In the genomic region with DNA sequence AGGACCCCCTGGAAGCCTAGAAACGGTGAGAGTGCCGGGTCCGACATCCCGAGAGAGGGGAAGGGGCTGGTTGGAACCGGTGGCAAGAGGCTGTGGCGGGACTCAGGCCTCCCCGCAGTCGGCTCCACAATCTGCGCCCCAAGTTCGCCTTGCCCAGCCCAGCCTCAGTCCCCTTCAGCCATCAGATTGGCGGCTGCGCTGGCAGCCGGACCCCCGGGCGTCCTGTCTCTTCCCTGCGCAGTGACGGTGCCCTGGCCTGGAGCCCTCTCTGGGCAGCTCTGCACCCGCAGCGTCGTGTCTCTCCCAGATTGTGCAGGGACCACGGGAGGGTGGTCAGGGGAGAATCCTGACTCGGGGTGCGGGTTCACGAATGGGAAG, we compare ENCODE assay signal across 8 cellular contexts. TPM values are rescaled to one million over a fixed set of nuclear protein-coding genes. Genes with fewer than 3 reads are reported as not detected.
A peak's percentile ranks its signal among the peaks of the same experiment; 100 is the strongest.
DNase-seq lines count a peak whose midpoint lies in the region; ATAC-seq, FAIRE-seq and TF ChIP-seq lines count a peak whose summit lies in the region.

No MANE protein-coding gene starts in this region.

- no peak for FAIRE-seq in HTR-8/SVneo (lab: Jason Lieb, UNC)

- H3K4me3 ChIP-seq in AG10803 (ENCODE audit: low read length) = peak overlapping the region; percentile 75
- peak overlapping the region; percentile 75 for H3K4me3 ChIP-seq in HAP-1
- H3K4me3 ChIP-seq in astrocyte of the spinal cord (ENCODE audit: low read depth, low read length) = peak overlapping the region; percentile 61
- H3K4me3 ChIP-seq in naive thymus-derived CD4-positive, alpha-beta T cell (ENCODE audit: low read length) = peak overlapping the region; percentile 63

- H3K27ac Mint-ChIP-seq in naive thymus-derived CD4-positive, alpha-beta T cell = peak overlapping the region in 8 of 9 donors; percentile 59 to 95 (median 82)

- peaks cover 0 to 16% (median 5%) of the 10 kb centered on the region in 7 donors for H3K4me1 Mint-ChIP-seq in naive thymus-derived CD4-positive, alpha-beta T cell

- H3K9me3 ChIP-seq in HAP-1 = peaks cover 3% of the 10 kb centered on the region; the same call in 1 of the 2 replicates
- H3K9me3 ChIP-seq in naive thymus-derived CD4-positive, alpha-beta T cell (ENCODE audit: control insufficient read depth in 2 of 3, low read length in 3 of 3) = no peaks in the 10 kb centered on the region

- H3K27me3 Mint-ChIP-seq in naive thymus-derived CD4-positive, alpha-beta T cell = no peaks in the 10 kb centered on the region

- in situ Hi-C loops in HAP-1 (cut with MboI; ENCODE audit: low sequenced_read_pairs) = no loop called here
- in situ Hi-C loops in astrocyte of the spinal cord (cut with HindIII; ENCODE audit: low sequenced_read_pairs) = no loop called here

- peaks cover 0 to 8% (median 3%) of the 10 kb centered on the region in 5 donors for H3K36me3 Mint-ChIP-seq in naive thymus-derived CD4-positive, alpha-beta T cell

- peak overlapping the region; percentile 70 to 98 (median 93) for H3K4me3 Mint-ChIP-seq in naive thymus-derived CD4-positive, alpha-beta T cell

- TF ChIP-seq CTCF in AG10803 (conservative IDR thresholded peaks at IDR 0.05; ENCODE audit: low read length) (no peak), astrocyte of the spinal cord (IDR thresholded peaks at IDR 0.05; ENCODE audit: low read depth, low read length) (no peak)

- intact Hi-C loops in naive thymus-derived CD4-positive, alpha-beta T cell (cut with micrococcal nuclease) = loop anchor here in 1 of 2 donors (1.0 to 10.0 kb wide), 6 partner anchors 582 to 1860 kb away; partner anchors contain the start of genes ZNF257, ZNF66, ZNF681 and ZNF726

- DNase-seq in AG10803 (ENCODE audit: low read depth) (no peak), HAP-1 (ENCODE audit: low spot score in 2 of 2) (peak in 1 of 2 experiments; percentile 22), astrocyte of the spinal cord (ENCODE audit: low read depth, low spot score) (no peak), NCI-H1694 (lab: John Stamatoyannopoulos, UW) (no peak), NCI-H2171 treated with DMSO at 0.1 percent for 48 hours (lab: John Stamatoyannopoulos, UW) (no peak), HTR-8/SVneo (ENCODE audit: insufficient read length, low spot score) (no peak)
- DNase-seq in naive thymus-derived CD4-positive, alpha-beta T cell = no peak

- CTCF ChIA-PET in naive thymus-derived CD4-positive, alpha-beta T cell (lab: Charles Lee) = no interaction called here

- peak overlapping the region; percentile 55 for H3K27ac ChIP-seq in naive thymus-derived CD4-positive, alpha-beta T cell (ENCODE audit: low read depth, low read length)

- H3K27me3 ChIP-seq in HAP-1 (ENCODE audit: low read depth) = no peaks in the 10 kb centered on the region
- H3K27me3 ChIP-seq in naive thymus-derived CD4-positive, alpha-beta T cell (ENCODE audit: control insufficient read depth in 2 of 2, insufficient read depth in 2 of 2, low read length in 2 of 2) = no peaks in the 10 kb centered on the region

- ATAC-seq in naive thymus-derived CD4-positive, alpha-beta T cell = no peak
- ATAC-seq in GM18861 (IDR thresholded peaks at IDR 0.05; ENCODE audit: unreplicated experiment) = no peak

- peaks cover 4% of the 10 kb centered on the region; the same call in 1 of the 2 replicates for H3K4me1 ChIP-seq in HAP-1
- no peaks in the 10 kb centered on the region for H3K4me1 ChIP-seq in naive thymus-derived CD4-positive, alpha-beta T cell (ENCODE audit: control insufficient read depth in 2 of 2, insufficient read depth in 2 of 2, low read length in 2 of 2)

- H3K36me3 ChIP-seq in HAP-1 (replicated peaks) = no peaks in the 10 kb centered on the region
- H3K36me3 ChIP-seq in naive thymus-derived CD4-positive, alpha-beta T cell (ENCODE audit: control insufficient read depth in 2 of 3, insufficient read depth in 3 of 3, low read length in 3 of 3) = no peaks in the 10 kb centered on the region

- POLR2A ChIA-PET in naive thymus-derived CD4-positive, alpha-beta T cell (lab: Charles Lee) = interaction anchor here (0.9 kb wide), 1 partner anchor 616 kb away, joined by 3 read pairs; the partner anchor contains the start of gene ZNF724

- peaks cover 0 to 9% (median 4%) of the 10 kb centered on the region in 11 donors for H3K9me3 Mint-ChIP-seq in naive thymus-derived CD4-positive, alpha-beta T cell

RNA-seq across cellular contexts. Expression of gene ZNF492, which starts 0.3 kb away (rescaled TPM):
- total RNA-seq in naive thymus-derived CD4-positive, alpha-beta T cell = under 1 TPM; 0.17 to 0.84 (median 0.74) TPM
- under 1 TPM; 0.24 to 0.32 TPM for polyA plus RNA-seq in naive thymus-derived CD4-positive, alpha-beta T cell
